8 cellular contexts compared by ENCODE assay signal in the genomic region with DNA sequence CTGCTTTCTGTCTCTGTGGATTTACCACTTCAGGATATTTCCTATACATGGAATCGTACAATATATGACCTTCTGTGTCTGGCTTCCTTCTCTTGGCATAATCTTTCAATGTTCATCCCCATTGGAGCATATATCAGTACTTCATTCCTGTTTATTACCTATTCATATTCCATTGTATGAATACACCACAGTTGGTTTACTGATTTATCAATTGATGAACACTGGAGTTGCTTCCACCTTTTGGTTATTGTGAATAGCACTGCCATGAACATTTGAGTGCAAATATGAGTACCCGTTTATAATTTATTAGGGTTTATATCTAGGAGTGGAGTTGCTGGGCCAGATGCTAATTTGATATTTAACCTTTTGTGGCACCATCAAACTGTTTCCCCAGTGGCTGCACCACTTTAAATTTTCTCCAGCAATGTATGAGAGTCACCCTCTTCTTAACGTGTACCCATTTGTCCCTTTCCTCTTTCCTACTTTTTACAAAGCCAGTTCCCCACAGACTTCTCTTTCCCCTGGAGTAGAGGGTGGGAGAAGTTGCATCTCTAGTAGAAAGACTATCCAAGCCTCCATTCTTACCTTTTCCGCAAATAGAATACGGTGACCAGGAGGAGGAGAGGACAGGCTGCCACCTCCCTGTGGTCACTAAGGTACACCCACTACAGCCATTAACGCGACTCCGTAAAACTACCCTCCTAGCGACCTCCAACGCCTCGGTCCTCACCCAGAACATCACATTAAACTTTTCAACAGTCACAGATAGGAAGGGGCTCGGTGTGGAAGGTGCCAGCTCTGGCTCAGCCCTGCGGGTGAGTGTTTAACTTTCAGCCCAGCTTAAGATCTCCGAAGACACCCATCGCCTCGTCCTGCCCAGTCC. TPM values are rescaled to one million over a fixed set of nuclear protein-coding genes. Genes with fewer than 3 reads are reported as not detected.
A peak's percentile ranks its signal among the peaks of the same experiment; 100 is the strongest.
DNase-seq lines count a peak whose midpoint lies in the region; ATAC-seq, FAIRE-seq and TF ChIP-seq lines count a peak whose summit lies in the region.

No MANE protein-coding gene starts in this region.

- peak overlapping the region; percentile 68 for H2AFZ ChIP-seq in Karpas-422 (ENCODE audit: low read length)

- H3K36me3 Mint-ChIP-seq in CD4-positive, CD25-positive, alpha-beta regulatory T cell: no peaks in the 10 kb centered on the region
- peaks cover 5% of the 10 kb centered on the region for H3K36me3 Mint-ChIP-seq in endodermal cell (ENCODE audit: low read depth)

- H3K9ac ChIP-seq in Karpas-422 (ENCODE audit: low read length) (peak overlapping the region; percentile 99), endodermal cell (ENCODE audit: extremely low read depth, low read length, poor library complexity, severe bottlenecking) (peak overlapping the region; percentile 95)

- no peaks in the 10 kb centered on the region for H3K9me2 ChIP-seq in Karpas-422 (replicated peaks; ENCODE audit: insufficient read depth, low read length)

- no peak overlapping the region for H3K27ac Mint-ChIP-seq in CD4-positive, CD25-positive, alpha-beta regulatory T cell
- H3K27ac Mint-ChIP-seq in endodermal cell: no peak overlapping the region

- ATAC-seq in CD4-positive, CD25-positive, alpha-beta regulatory T cell (ENCODE audit: low read depth in 2 of 2): no peak

- no peak for FAIRE-seq in GM19239 (lab: Jason Lieb, UNC)

- H3K4me1 ChIP-seq in CD4-positive, CD25-positive, alpha-beta regulatory T cell (ENCODE audit: control insufficient read depth, insufficient read depth, low read length, poor library complexity, severe bottlenecking): peaks cover 45% of the 10 kb centered on the region
- peaks cover 50% of the 10 kb centered on the region for H3K4me1 ChIP-seq in Karpas-422 (ENCODE audit: low read length)
- peaks cover 12% of the 10 kb centered on the region for H3K4me1 ChIP-seq in endodermal cell (ENCODE audit: control insufficient read depth, insufficient read depth, low read length)
- H3K4me1 ChIP-seq in ovary (ENCODE audit: insufficient read depth): peaks cover 10% of the 10 kb centered on the region

- TF ChIP-seq POLR2A in ovary (IDR thresholded peaks at IDR 0.05): no peak

- TF ChIP-seq CTCF in endodermal cell (conservative IDR thresholded peaks at IDR 0.05) (no peak), ovary (IDR thresholded peaks at IDR 0.05) (no peak)

- peaks cover 22% of the 10 kb centered on the region for H3K79me2 ChIP-seq in Karpas-422 (ENCODE audit: low read length)

- no peak for TF ChIP-seq EP300 in ovary (IDR thresholded peaks at IDR 0.05)

- no peaks in the 10 kb centered on the region for H3K36me3 ChIP-seq in CD4-positive, CD25-positive, alpha-beta regulatory T cell (ENCODE audit: control insufficient read depth, insufficient read depth, low read length)
- H3K36me3 ChIP-seq in Karpas-422 (ENCODE audit: insufficient read depth, low read length) (no peaks in the 10 kb centered on the region), endodermal cell (ENCODE audit: control insufficient read depth, insufficient read depth, low read length) (peaks cover 3% of the 10 kb centered on the region), ovary (no peaks in the 10 kb centered on the region)

- peak overlapping the region; percentile 85 for H3K4me3 ChIP-seq in CD4-positive, CD25-positive, alpha-beta regulatory T cell (ENCODE audit: low read depth, low read length)
- H3K4me3 ChIP-seq in Karpas-422 (ENCODE audit: low read length) (peak overlapping the region; percentile 93), endodermal cell (ENCODE audit: low read length) (peak overlapping the region; percentile 89), ovary (peak overlapping the region; percentile 70)

- no peak for DNase-seq in CD4-positive, CD25-positive, alpha-beta regulatory T cell
- DNase-seq in Karpas-422 (no peak), endodermal cell (no peak), ovary (no peak), GM19239 (ENCODE audit: insufficient read length, low spot score) (no peak), T1000 (lab: John Stamatoyannopoulos, UW) (no peak)
- no peak for DNase-seq in activated CD4-positive, alpha-beta T cell treated with anti-CD3 and anti-CD28 coated beads, Interleukin-2, amount 50 U/mL, for 4 hours
- no peak for DNase-seq in stimulated activated CD4-positive, alpha-beta T cell treated with anti-CD3 and anti-CD28 coated beads, Interleukin-2, amount 100 ng/mL, for 24 hours

- H3K4me2 ChIP-seq in Karpas-422 (ENCODE audit: low read depth, low read length, poor library complexity, severe bottlenecking): peak overlapping the region; percentile 99

- no peaks in the 10 kb centered on the region for H3K9me3 Mint-ChIP-seq in CD4-positive, CD25-positive, alpha-beta regulatory T cell
- H3K9me3 Mint-ChIP-seq in endodermal cell: peaks cover 6% of the 10 kb centered on the region

- H3K27ac ChIP-seq in CD4-positive, CD25-positive, alpha-beta regulatory T cell (ENCODE audit: insufficient read depth, low read length, poor library complexity, severe bottlenecking): peak overlapping the region; percentile 73
- H3K27ac ChIP-seq in Karpas-422 (ENCODE audit: low read length): peak overlapping the region; percentile 99
- peak overlapping the region; percentile 89 for H3K27ac ChIP-seq in endodermal cell (ENCODE audit: low read depth, low read length)
- H3K27ac ChIP-seq in ovary: peak overlapping the region; percentile 45 to 89

- no peaks in the 10 kb centered on the region for H4K20me1 ChIP-seq in Karpas-422 (ENCODE audit: insufficient read depth, low read depth, low read length)

- H3K4me3 Mint-ChIP-seq in CD4-positive, CD25-positive, alpha-beta regulatory T cell: no peak overlapping the region
- H3K4me3 Mint-ChIP-seq in endodermal cell: no peak overlapping the region

- 13 to 17% methylated on average over 10 to 16 of the region's 16 CpGs for WGBS in endodermal cell (ENCODE audit: insufficient coverage in 1 of 2, insufficient read length in 1 of 2), 2 experiments
- WGBS in ovary, 3 donors: 23 to 27% (median 25%) methylated on average over 16 of the region's 16 CpGs

- H3K27me3 Mint-ChIP-seq in CD4-positive, CD25-positive, alpha-beta regulatory T cell: no peaks in the 10 kb centered on the region
- H3K27me3 Mint-ChIP-seq in endodermal cell (ENCODE audit: insufficient read depth): no peaks in the 10 kb centered on the region

- intact Hi-C loops in ovary (cut with DNase I): no loop called here

- H3K4me1 Mint-ChIP-seq in CD4-positive, CD25-positive, alpha-beta regulatory T cell: peaks cover 9 to 22% (median 15%) of the 10 kb centered on the region in 4 donors
- H3K4me1 Mint-ChIP-seq in endodermal cell: peaks cover 17% of the 10 kb centered on the region

- H3K27me3 ChIP-seq in CD4-positive, CD25-positive, alpha-beta regulatory T cell (ENCODE audit: control insufficient read depth, insufficient read depth, low read length): no peaks in the 10 kb centered on the region
- H3K27me3 ChIP-seq in Karpas-422 (ENCODE audit: low read length) (no peaks in the 10 kb centered on the region), endodermal cell (ENCODE audit: control insufficient read depth, insufficient read depth, low read length, poor library complexity, severe bottlenecking) (no peaks in the 10 kb centered on the region), ovary (no peaks in the 10 kb centered on the region)

- H3K9me3 ChIP-seq in CD4-positive, CD25-positive, alpha-beta regulatory T cell (ENCODE audit: control insufficient read depth in 2 of 2, low read length in 2 of 2): no peaks in the 10 kb centered on the region
- H3K9me3 ChIP-seq in Karpas-422 (ENCODE audit: low read length) (no peaks in the 10 kb centered on the region), endodermal cell (ENCODE audit: control insufficient read depth, low read length) (peaks cover 4% of the 10 kb centered on the region), ovary (no peaks in the 10 kb centered on the region)

RNA-seq across cellular contexts. Expression of a gene that starts 25.6 kb away (rescaled TPM):
- 1.3 TPM for total RNA-seq in CD4-positive, CD25-positive, alpha-beta regulatory T cell
- polyA plus RNA-seq in CD4-positive, CD25-positive, alpha-beta regulatory T cell: under 1 TPM; 0.22 to 0.94 (median 0.76) TPM
- 282 and 463 TPM in 2 replicates for total RNA-seq in Karpas-422 (2014; rRNA removed; shearing (Covaris generic); ENCODE audit: low replicate concordance)
- total RNA-seq in endodermal cell: 100 to 1,000 TPM; 369 to 442 TPM
- 672 TPM for polyA plus RNA-seq in endodermal cell (2013, experiment 1 of 2)
- polyA plus RNA-seq in endodermal cell (2013, experiment 2 of 2): 688 TPM
- 100 to 1,000 TPM in 2 of 7 donors, 10 to 100 TPM in 5; 21.6 to 302 (median 72.7) TPM for total RNA-seq in ovary
- 100 to 1,000 TPM in 1 of 2 donors, 10 to 100 TPM in 1; 21.1 to 274 TPM for polyA plus RNA-seq in ovary

RNA-seq across cellular contexts. Expression of a gene that starts 42.6 kb away (rescaled TPM):
- not detected for total RNA-seq in CD4-positive, CD25-positive, alpha-beta regulatory T cell
- polyA plus RNA-seq in CD4-positive, CD25-positive, alpha-beta regulatory T cell: not detected
- total RNA-seq in Karpas-422 (2014; rRNA removed; shearing (Covaris generic); ENCODE audit: low replicate concordance): 0.07 and 0.25 TPM in 2 replicates
- total RNA-seq in endodermal cell (not detected), ovary (1 to 10 TPM in 1 of 7 donors, not detected in 6; 2.2 TPM)
- polyA plus RNA-seq in endodermal cell (2013, experiment 1 of 2): 0.11 TPM
- polyA plus RNA-seq in endodermal cell (2013, experiment 2 of 2): 0.58 TPM
- polyA plus RNA-seq in ovary: 1 to 10 TPM in 1 of 2 donors, under 1 TPM in 1; 0.02 to 2.5 TPM
